ENCODE assay signal across 8 cellular contexts in the genomic region with DNA sequence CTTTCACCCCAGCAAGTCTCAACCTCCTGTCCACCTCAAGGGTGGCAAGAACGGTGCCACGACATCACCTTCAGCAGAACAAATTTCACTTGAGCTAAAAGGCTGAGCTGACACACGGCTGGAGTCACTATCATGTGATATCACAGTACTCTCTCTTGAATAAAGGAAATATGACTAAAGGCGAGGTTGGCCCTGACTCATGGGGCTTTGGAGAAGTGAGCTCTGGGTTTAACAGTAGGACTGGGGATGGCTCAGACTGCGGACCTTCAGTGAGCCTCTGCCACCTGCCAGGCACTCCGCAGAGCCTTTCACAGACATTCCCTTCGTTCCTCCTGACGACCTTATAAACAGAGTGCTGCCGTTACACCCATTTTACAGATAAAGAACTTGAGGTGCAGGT. TPM values are rescaled to one million over a fixed set of nuclear protein-coding genes. Genes with fewer than 3 reads are reported as not detected.
DNase-seq lines count a peak whose midpoint lies in the region; ATAC-seq and TF ChIP-seq lines count a peak whose summit lies in the region.

No MANE protein-coding gene starts in this region.

- 62 to 63% methylated on average over 9 of the region's 9 CpGs for WGBS in tibial nerve, 2 donors
- WGBS in prostate gland, result 66% methylated on average over 9 of the region's 9 CpGs

- H3K4me3 ChIP-seq in PC-3 (ENCODE audit: low read length) (peak overlapping the region; percentile 3; the same call in 1 of the 2 replicates), skeletal muscle satellite cell (ENCODE audit: low read length) (peak overlapping the region; percentile 32), tibial nerve (no peak overlapping the region), prostate gland (no peak overlapping the region)

- no peaks in the 10 kb centered on the region for H3K9me3 ChIP-seq in PC-3 (ENCODE audit: low read length)
- no peaks in the 10 kb centered on the region for H3K9me3 ChIP-seq in skeletal muscle satellite cell (replicated peaks; ENCODE audit: low read length)
- H3K9me3 ChIP-seq in tibial nerve, result no peaks in the 10 kb centered on the region
- no peaks in the 10 kb centered on the region for H3K9me3 ChIP-seq in prostate gland

- CTCF ChIA-PET in PC-3 (lab: Charles Lee), result interaction anchor here (1.4 kb wide), 1 partner anchor 125 kb away, joined by 3 read pairs; no protein-coding TSS in a partner anchor

- H3K36me3 ChIP-seq in PC-3 (ENCODE audit: low read depth, low read length) (no peaks in the 10 kb centered on the region), skeletal muscle satellite cell (ENCODE audit: insufficient read depth, low read length) (no peaks in the 10 kb centered on the region), tibial nerve (no peaks in the 10 kb centered on the region), prostate gland (no peaks in the 10 kb centered on the region)

- H3K4me1 ChIP-seq in PC-3 (ENCODE audit: insufficient read depth, low read length), result peaks cover 25% of the 10 kb centered on the region
- peaks cover 26% of the 10 kb centered on the region for H3K4me1 ChIP-seq in skeletal muscle satellite cell (ENCODE audit: control insufficient read depth, insufficient read depth, low read length)
- no peaks in the 10 kb centered on the region for H3K4me1 ChIP-seq in tibial nerve
- no peaks in the 10 kb centered on the region for H3K4me1 ChIP-seq in prostate gland (replicated peaks)

- H3K27me3 ChIP-seq in PC-3 (ENCODE audit: low read length) (no peaks in the 10 kb centered on the region), skeletal muscle satellite cell (ENCODE audit: control insufficient read depth, insufficient read depth, low read length) (no peaks in the 10 kb centered on the region), tibial nerve (no peaks in the 10 kb centered on the region), prostate gland (replicated peaks; ENCODE audit: insufficient read depth) (no peaks in the 10 kb centered on the region)

- no peak for TF ChIP-seq CTCF in PC-3 (conservative IDR thresholded peaks at IDR 0.05; ENCODE audit: low read depth, low read length)
- TF ChIP-seq CTCF in tibial nerve (IDR thresholded peaks at IDR 0.05), result no peak
- TF ChIP-seq CTCF in prostate gland (IDR thresholded peaks at IDR 0.05), result no peak

- peak overlapping the region; percentile 83 for H2AFZ ChIP-seq in PC-3 (ENCODE audit: low read length)

- POLR2A ChIA-PET in PC-3 (lab: Charles Lee; ENCODE audit: unreplicated experiment), result interaction anchor here (1.0 kb wide), 1 partner anchor 158 kb away, joined by 3 read pairs; no protein-coding TSS in a partner anchor

- TF ChIP-seq EP300 in tibial nerve (IDR thresholded peaks at IDR 0.05), result peak in 1 of 2 donors; percentile 23

- no peaks in the 10 kb centered on the region for H3F3A ChIP-seq in PC-3 (ENCODE audit: low read length, unreplicated experiment)

- H3K27ac ChIP-seq in PC-3 (ENCODE audit: low read length) (peak overlapping the region; percentile 93), tibial nerve (no peak overlapping the region), prostate gland (no peak overlapping the region)

- no peaks in the 10 kb centered on the region for H3K79me2 ChIP-seq in PC-3 (ENCODE audit: low read length)

- H3K9ac ChIP-seq in PC-3 (ENCODE audit: low read length) (peak overlapping the region; percentile 49; the same call in 1 of the 2 replicates), skeletal muscle satellite cell (ENCODE audit: low read depth, low read length) (peak overlapping the region; percentile 63)

- no peaks in the 10 kb centered on the region for H3K9me2 ChIP-seq in PC-3 (replicated peaks; ENCODE audit: low read length)

- peak; percentile 83 for DNase-seq in EH (ENCODE audit: low read depth)
- DNase-seq in PC-3, result peak; percentile 81
- DNase-seq in dermis microvascular lymphatic vessel endothelial cell (ENCODE audit: low read depth in 2 of 2), result peak; percentile 7 to 85
- DNase-seq in effector CD8-positive, alpha-beta T cell (lab: John Stamatoyannopoulos, UW), result no peak
- DNase-seq in tibial nerve (ENCODE audit: low spot score in 2 of 2), result no peak
- DNase-seq in prostate gland (ENCODE audit: low spot score), result no peak

- ATAC-seq in PC-3 (peak; percentile 85), GM18909 (IDR thresholded peaks at IDR 0.05; ENCODE audit: poor library complexity, unreplicated experiment) (no peak)

- peak overlapping the region; percentile 54 for H3K4me2 ChIP-seq in PC-3 (ENCODE audit: low read length)
- H3K4me2 ChIP-seq in skeletal muscle satellite cell (ENCODE audit: low read length), result peak overlapping the region; percentile 68

- intact Hi-C loops in PC-3 (cut with micrococcal nuclease) (loop anchor here (1.0 kb wide), 1 partner anchor 27 kb away; no protein-coding TSS in a partner anchor), prostate gland (cut with DNase I) (no loop called here)

- H4K20me1 ChIP-seq in PC-3 (ENCODE audit: low read length), result no peaks in the 10 kb centered on the region

- BruUV-seq in PC-3 (replicated peaks; lab: Mats Ljungman, UMichigan), result no TSS peak

- no peak for TF ChIP-seq POLR2A in tibial nerve (IDR thresholded peaks at IDR 0.05)
- TF ChIP-seq POLR2A in prostate gland (IDR thresholded peaks at IDR 0.05), result no peak

RNA-seq across cellular contexts. Expression of a gene that starts 25.0 kb away (rescaled TPM):
- total RNA-seq in PC-3 (2014; rRNA removed), result 0.63 and 0.66 TPM in 2 replicates
- total RNA-seq in dermis microvascular lymphatic vessel endothelial cell, result 0.13 and 0.25 TPM in 2 replicates
- 2.8 and 3.7 TPM in 2 replicates for total RNA-seq in skeletal muscle satellite cell (2012; rRNA removed)
- 10 to 100 TPM in 1 of 4 donors, 1 to 10 TPM in 3; 1.1 to 11.4 (median 3.4) TPM for total RNA-seq in tibial nerve
- under 1 TPM; 0.34 to 0.59 TPM for total RNA-seq in prostate gland

Comparison
In these comparisons a context has a peak if more than half of its experiments do, and no peak if none do; other contexts are left out.
1. DNase-seq: peak in EH (single experiment), PC-3 (single experiment) and dermis microvascular lymphatic vessel endothelial cell (2 of 2); none in effector CD8-positive, alpha-beta T cell (single experiment), tibial nerve (0 of 2) and prostate gland (single experiment).
2. H3K4me3 ChIP-seq: peak in PC-3 (single experiment) and skeletal muscle satellite cell (single experiment); none in tibial nerve (0 of 4) and prostate gland (0 of 2).